12 cellular contexts compared by ENCODE assay signal in the genomic region with DNA sequence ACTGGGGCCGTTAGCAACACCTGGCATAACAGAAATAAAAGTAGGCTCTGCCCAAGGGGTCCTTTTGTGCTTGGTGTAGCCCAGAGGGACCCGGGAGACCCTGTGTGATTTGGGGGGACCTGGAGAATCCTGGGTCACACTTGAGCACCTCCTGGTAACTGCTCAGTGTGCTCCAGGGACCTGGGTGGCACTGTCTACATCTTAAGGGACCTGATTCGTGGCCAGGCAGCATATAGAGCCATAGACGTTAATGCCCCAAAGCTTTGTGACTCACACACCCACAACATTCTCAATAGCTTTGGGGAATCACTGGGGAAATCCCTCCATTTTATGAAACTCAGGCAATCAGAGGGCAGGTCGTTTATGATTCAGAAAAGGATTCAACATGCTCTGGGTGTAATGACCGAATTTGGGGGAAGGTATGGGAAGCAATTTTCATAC. TPM values are rescaled to one million over a fixed set of nuclear protein-coding genes. Genes with fewer than 3 reads are reported as not detected.
DNase-seq lines count a peak whose midpoint lies in the region; ATAC-seq and TF ChIP-seq lines count a peak whose summit lies in the region.
"Had no signal": no experiment of that assay in that cellular context is flagged by ENCODE, and none has a peak within 500 bp of the region (broad histone marks: within the 10 kb centered on the region; RNA-seq: fewer than 3 reads in every experiment).

No MANE protein-coding gene starts in this region.

- peaks cover 0 to 12% of the 10 kb centered on the region in 2 experiments; a peak in 1 of 4 replicates for H3K4me1 ChIP-seq in HCT116 (ENCODE audit: control insufficient read depth in 1 of 2, insufficient read depth in 2 of 2, low read length in 2 of 2)
- peaks cover 0 to 30% (median 12%) of the 10 kb centered on the region in 4 donors for H3K4me1 ChIP-seq in Peyer's patch

- H3K27me3 Mint-ChIP-seq in activated T-helper 1 cell treated with anti-CD3 and anti-CD28 coated beads, Interleukin-12 subunit alpha, Interleukin-12 subunit beta, Interleukin-2, Interleukin-4 antibody, amounts not matched to agents 30 ng/mL and 10 ng/mL and 1 ng/mL, durations not matched to agents 14 hours and 24 hours and 36 hours (ENCODE audit: insufficient read depth), result peaks cover 54% of the 10 kb centered on the region
- H3K27me3 Mint-ChIP-seq in memory B cell, result peaks cover 31% of the 10 kb centered on the region

- no peak for TF ChIP-seq CTCF in AG10803 (conservative IDR thresholded peaks at IDR 0.05; ENCODE audit: low read length)
- TF ChIP-seq CTCF in HCT116 (IDR thresholded peaks at IDR 0.05 in 2 of 3, conservative IDR thresholded peaks at IDR 0.05 in 1 of 3; ENCODE audit: borderline replicate concordance in 1 of 3, insufficient read depth in 1 of 3, low read depth in 2 of 3, low read length in 2 of 3), result no peak
- no peak for TF ChIP-seq CTCF in Peyer's patch (IDR thresholded peaks at IDR 0.05)

- H3K4me3 ChIP-seq in AG10803 (ENCODE audit: low read length), result no peak overlapping the region
- H3K4me3 ChIP-seq in HCT116 (replicated peaks in 1 of 2; ENCODE audit: low read depth in 1 of 2, low read length in 2 of 2), result no peak overlapping the region
- H3K4me3 ChIP-seq in Peyer's patch, result no peak overlapping the region
- H3K4me3 ChIP-seq: prostate gland had no signal

- H3K27me3 ChIP-seq in HCT116 (ENCODE audit: insufficient read depth, low read length), result no peaks in the 10 kb centered on the region
- peaks cover 0 to 56% of the 10 kb centered on the region in 2 donors for H3K27me3 ChIP-seq in Peyer's patch

- peaks cover 12% of the 10 kb centered on the region for H3K4me1 Mint-ChIP-seq in activated T-helper 1 cell treated with anti-CD3 and anti-CD28 coated beads, Interleukin-12 subunit alpha, Interleukin-12 subunit beta, Interleukin-2, Interleukin-4 antibody, amounts not matched to agents 30 ng/mL and 10 ng/mL and 1 ng/mL, durations not matched to agents 14 hours and 24 hours and 36 hours (ENCODE audit: low read depth)
- peaks cover 4% of the 10 kb centered on the region for H3K4me1 Mint-ChIP-seq in memory B cell

- no peak for TF ChIP-seq RAD21 in HCT116 (IDR thresholded peaks at IDR 0.05; ENCODE audit: low read depth)

- H3K79me2 ChIP-seq in HCT116 (ENCODE audit: insufficient read depth, low read length), result no peaks in the 10 kb centered on the region

- no peaks in the 10 kb centered on the region for H3K9me2 ChIP-seq in HCT116 (ENCODE audit: insufficient read depth)

- no peak overlapping the region for H3K4me2 ChIP-seq in HCT116 (ENCODE audit: low read length)

- peak overlapping the region; percentile 35 for H2AFZ ChIP-seq in HCT116 (ENCODE audit: low read depth, low read length, poor library complexity, severe bottlenecking)

- ATAC-seq in HCT116 (no peak), memory B cell (ENCODE audit: low read depth) (peak; percentile 15), HG02970 (IDR thresholded peaks at IDR 0.05; ENCODE audit: low FRiP score, unreplicated experiment) (no peak)

- peak overlapping the region; percentile 50 for H3K4me3 Mint-ChIP-seq in activated T-helper 1 cell treated with anti-CD3 and anti-CD28 coated beads, Interleukin-12 subunit alpha, Interleukin-12 subunit beta, Interleukin-2, Interleukin-4 antibody, amounts not matched to agents 30 ng/mL and 10 ng/mL and 1 ng/mL, durations not matched to agents 14 hours and 24 hours and 36 hours
- no peak overlapping the region for H3K4me3 Mint-ChIP-seq in memory B cell

- no peaks in the 10 kb centered on the region for H3K9me3 Mint-ChIP-seq in activated T-helper 1 cell treated with anti-CD3 and anti-CD28 coated beads, Interleukin-12 subunit alpha, Interleukin-12 subunit beta, Interleukin-2, Interleukin-4 antibody, amounts not matched to agents 30 ng/mL and 10 ng/mL and 1 ng/mL, durations not matched to agents 14 hours and 24 hours and 36 hours
- H3K9me3 Mint-ChIP-seq in memory B cell, result no peaks in the 10 kb centered on the region

- RAD21 ChIA-PET in HCT116 (lab: Charles Lee; ENCODE audit: low non-redundant PET in 1 of 2, low total read pairs in 2 of 2, uncharacterized antibody in 2 of 2, unreplicated experiment in 2 of 2), result interaction anchor here in 1 of 2 experiments (1.5 kb wide), 1 partner anchor 9 kb away, joined by 4 read pairs; no protein-coding TSS in a partner anchor

- intact Hi-C loops in HCT116 (cut with micrococcal nuclease) (no loop called here), head of caudate nucleus (cut with DNase I) (loop anchor here (10.0 kb wide), 1 partner anchor 258 kb away; no protein-coding TSS in a partner anchor)
- intact Hi-C loops in activated T-helper 1 cell treated with anti-CD3 and anti-CD28 coated beads, Interleukin-12 subunit alpha, Interleukin-12 subunit beta, Interleukin-2, Interleukin-4 antibody, amounts not matched to agents 30 ng/mL and 10 ng/mL and 1 ng/mL, durations not matched to agents 14 hours and 24 hours and 36 hours (cut with micrococcal nuclease), result loop anchor here (1.0 to 5.0 kb wide), 6 partner anchors 9 to 570 kb away; a partner anchor contains a TSS

- no peak for TF ChIP-seq POLR2A in HCT116 (IDR thresholded peaks at IDR 0.05; ENCODE audit: borderline replicate concordance, extremely low read depth, insufficient read depth, insufficient read length)
- no peak for TF ChIP-seq POLR2A in Peyer's patch (IDR thresholded peaks at IDR 0.05)

- DNase-seq in AG10803 (ENCODE audit: low read depth), result peak; percentile 8
- no peak for DNase-seq in HCT116 (ENCODE audit: low read depth, low spot score)
- no peak for DNase-seq in activated T-helper 1 cell treated with anti-CD3 and anti-CD28 coated beads, Interleukin-12 subunit alpha, Interleukin-12 subunit beta, Interleukin-2, Interleukin-4 antibody, amounts not matched to agents 30 ng/mL and 10 ng/mL and 1 ng/mL, durations not matched to agents 14 hours and 24 hours and 36 hours (ENCODE audit: low spot score)
- no peak for DNase-seq in memory B cell (ENCODE audit: low spot score in 2 of 2)
- DNase-seq in putamen (ENCODE audit: low spot score), result no peak
- DNase-seq in head of caudate nucleus, result no peak
- no peak for DNase-seq in Peyer's patch

- H3K36me3 ChIP-seq in HCT116 (ENCODE audit: control insufficient read depth in 1 of 2, insufficient read depth in 2 of 2, low read length in 2 of 2) (no peaks in the 10 kb centered on the region), Peyer's patch (no peaks in the 10 kb centered on the region)
- H3K36me3 ChIP-seq: prostate gland had no signal

- H3K9ac ChIP-seq in HCT116 (ENCODE audit: low read length), result no peak overlapping the region

- no peak overlapping the region for H3K27ac ChIP-seq in HCT116 (ENCODE audit: low read depth, low read length)
- no peak overlapping the region for H3K27ac ChIP-seq in Peyer's patch
- H3K27ac ChIP-seq: prostate gland had no signal

- no TSS peak for BruUV-seq in HCT116 (replicated peaks; lab: Mats Ljungman, UMichigan)

- no peaks in the 10 kb centered on the region for H4K20me1 ChIP-seq in HCT116 (ENCODE audit: insufficient read depth)

- H3K9me3 ChIP-seq in HCT116 (ENCODE audit: control insufficient read depth in 1 of 2, insufficient read depth in 1 of 2, low read depth in 1 of 2, low read length in 2 of 2), result no peaks in the 10 kb centered on the region
- no peaks in the 10 kb centered on the region for H3K9me3 ChIP-seq in Peyer's patch
- H3K9me3 ChIP-seq: prostate gland had no signal

- POLR2A ChIA-PET in HCT116 (lab: Charles Lee), result no interaction called here

- CTCF ChIA-PET in HCT116 (lab: Charles Lee), result interaction anchor here (1.7 to 3.1 kb wide), 3 partner anchors 8 to 107 kb away, joined by 5 to 27 read pairs (median 6); no protein-coding TSS in a partner anchor

- H3K36me3 Mint-ChIP-seq in activated T-helper 1 cell treated with anti-CD3 and anti-CD28 coated beads, Interleukin-12 subunit alpha, Interleukin-12 subunit beta, Interleukin-2, Interleukin-4 antibody, amounts not matched to agents 30 ng/mL and 10 ng/mL and 1 ng/mL, durations not matched to agents 14 hours and 24 hours and 36 hours (ENCODE audit: low read depth), result no peaks in the 10 kb centered on the region
- no peaks in the 10 kb centered on the region for H3K36me3 Mint-ChIP-seq in memory B cell
- H3K36me3 Mint-ChIP-seq: CD4-positive, CD25-positive, alpha-beta regulatory T cell had no signal

- H3K27ac Mint-ChIP-seq in activated T-helper 1 cell treated with anti-CD3 and anti-CD28 coated beads, Interleukin-12 subunit alpha, Interleukin-12 subunit beta, Interleukin-2, Interleukin-4 antibody, amounts not matched to agents 30 ng/mL and 10 ng/mL and 1 ng/mL, durations not matched to agents 14 hours and 24 hours and 36 hours, result peak overlapping the region; percentile 71
- H3K27ac Mint-ChIP-seq in memory B cell, result peak overlapping the region; percentile 46
- H3K27ac Mint-ChIP-seq: CD4-positive, CD25-positive, alpha-beta regulatory T cell had no signal

TF ChIP-seq in HCT116, 20 proteins besides CTCF, POLR2A, EP300 and RAD21 (continues in another document):
- TF ChIP-seq JUND (IDR thresholded peaks at IDR 0.05) (no peak), ZFX (IDR thresholded peaks at IDR 0.05) (no peak), FOSL1 (IDR thresholded peaks at IDR 0.05; ENCODE audit: low read depth) (no peak)

RNA-seq across cellular contexts. Expression of a gene that starts 3.6 kb away (rescaled TPM):
- total RNA-seq in HCT116 (2021; ENCODE audit: unreplicated experiment) (17.9 TPM), Peyer's patch (10 to 100 TPM in 1 of 4 donors, 1 to 10 TPM in 3; 1.9 to 15.5 (median 9.5) TPM)
- 12.4 and 15.4 TPM in 2 replicates for polyA plus RNA-seq in HCT116 (2012)
- total RNA-seq in activated T-helper 1 cell treated with anti-CD3 and anti-CD28 coated beads, Interleukin-12 subunit alpha, Interleukin-12 subunit beta, Interleukin-2, Interleukin-4 antibody, amounts not matched to agents 30 ng/mL and 10 ng/mL and 1 ng/mL, durations not matched to agents 14 hours and 24 hours and 36 hours, result 1.2 and 1.5 TPM in 2 replicates
- polyA plus RNA-seq: CD4-positive, CD25-positive, alpha-beta regulatory T cell had no signal

RNA-seq across cellular contexts. Expression of a gene that starts 18.2 kb away (rescaled TPM):
- 0.44 TPM for total RNA-seq in HCT116 (2021; ENCODE audit: unreplicated experiment)
- polyA plus RNA-seq in HCT116 (2012), result not detected in 2 replicates
- total RNA-seq in activated T-helper 1 cell treated with anti-CD3 and anti-CD28 coated beads, Interleukin-12 subunit alpha, Interleukin-12 subunit beta, Interleukin-2, Interleukin-4 antibody, amounts not matched to agents 30 ng/mL and 10 ng/mL and 1 ng/mL, durations not matched to agents 14 hours and 24 hours and 36 hours, result not detected in 2 replicates
- total RNA-seq in Peyer's patch, result not detected
- total RNA-seq: CD4-positive, CD25-positive, alpha-beta regulatory T cell; dermis microvascular lymphatic vessel endothelial cell; prostate gland; subcutaneous adipose tissue had no signal
- polyA plus RNA-seq: CD4-positive, CD25-positive, alpha-beta regulatory T cell had no signal

RNA-seq across cellular contexts. Expression of a gene that starts 28.8 kb away (rescaled TPM):
- not detected for total RNA-seq in HCT116 (2021; ENCODE audit: unreplicated experiment)
- polyA plus RNA-seq in HCT116 (2012), result 0.31 TPM in 1 of 2 replicates, not detected in the other
- not detected in 2 replicates for total RNA-seq in activated T-helper 1 cell treated with anti-CD3 and anti-CD28 coated beads, Interleukin-12 subunit alpha, Interleukin-12 subunit beta, Interleukin-2, Interleukin-4 antibody, amounts not matched to agents 30 ng/mL and 10 ng/mL and 1 ng/mL, durations not matched to agents 14 hours and 24 hours and 36 hours
- total RNA-seq in Peyer's patch, result 1 to 10 TPM in 1 of 4 donors, not detected in 3; 1.7 TPM
- total RNA-seq: CD4-positive, CD25-positive, alpha-beta regulatory T cell; subcutaneous adipose tissue had no signal
- polyA plus RNA-seq: CD4-positive, CD25-positive, alpha-beta regulatory T cell had no signal
